ENCODE assay signal across 15 cellular contexts in the genomic region with DNA sequence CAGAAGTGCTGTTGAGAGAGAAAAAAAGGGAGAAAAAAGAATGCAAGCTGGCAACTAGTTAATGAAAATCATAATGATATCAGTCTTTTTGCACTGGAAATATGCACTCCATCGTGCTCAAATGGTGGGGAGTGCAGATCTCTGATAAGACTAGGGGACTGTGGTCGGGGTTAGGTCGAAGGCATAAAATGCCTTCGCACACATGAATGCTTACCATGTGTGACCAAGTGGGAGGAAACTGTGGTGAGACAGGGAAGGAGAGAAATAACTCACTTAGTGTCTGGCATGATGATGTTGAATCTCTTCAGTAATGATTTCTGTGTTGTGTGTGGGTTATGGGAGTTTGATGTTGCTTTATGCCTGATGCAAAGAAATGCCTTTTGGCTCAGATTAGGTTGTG.
DNase-seq lines count a peak whose midpoint lies in the region; ATAC-seq and TF ChIP-seq lines count a peak whose summit lies in the region.
"Had no signal": no experiment of that assay in that cellular context is flagged by ENCODE, and none has a peak within 500 bp of the region (broad histone marks: within the 10 kb centered on the region; RNA-seq: fewer than 3 reads in every experiment).

No MANE protein-coding gene starts in this region.

- H3K27me3 ChIP-seq in right atrium auricular region = no peaks in the 10 kb centered on the region
- H3K27me3 ChIP-seq: tibial artery had no signal

- peaks cover 0 to 9% of the 10 kb centered on the region in 2 donors for H3K4me1 ChIP-seq in right atrium auricular region

- H3K4me3 ChIP-seq in right atrium auricular region = no peak overlapping the region
- H3K4me3 ChIP-seq: tibial artery had no signal

- peak; percentile 62 for ATAC-seq in GM18873 (IDR thresholded peaks at IDR 0.05; ENCODE audit: low FRiP score, unreplicated experiment)
- ATAC-seq in HG02870 (IDR thresholded peaks at IDR 0.05; ENCODE audit: unreplicated experiment) = peak; percentile 70
- ATAC-seq in left ventricle myocardium superior = no peak
- ATAC-seq: CD8-positive, alpha-beta T cell; PC-3 had no signal

- H3K36me3 Mint-ChIP-seq in nephron progenitor cell (ENCODE audit: low read depth) = no peaks in the 10 kb centered on the region
- H3K36me3 Mint-ChIP-seq: CD8-positive, alpha-beta T cell had no signal

- no peaks in the 10 kb centered on the region for H3K36me3 ChIP-seq in right atrium auricular region
- H3K36me3 ChIP-seq: tibial artery had no signal

- H3K4me3 Mint-ChIP-seq in nephron progenitor cell = no peak overlapping the region
- H3K4me3 Mint-ChIP-seq: CD8-positive, alpha-beta T cell; central memory CD8-positive, alpha-beta T cell had no signal

- peaks cover 48% of the 10 kb centered on the region for H3K4me1 Mint-ChIP-seq in nephron progenitor cell
- H3K4me1 Mint-ChIP-seq: central memory CD8-positive, alpha-beta T cell had no signal

- no peaks in the 10 kb centered on the region for H3K9me3 ChIP-seq in right atrium auricular region
- H3K9me3 ChIP-seq: tibial artery had no signal

- peak overlapping the region; percentile 62 for H3K27ac Mint-ChIP-seq in nephron progenitor cell
- H3K27ac Mint-ChIP-seq: CD8-positive, alpha-beta T cell had no signal

- no peaks in the 10 kb centered on the region for H3K9me3 Mint-ChIP-seq in nephron progenitor cell
- H3K9me3 Mint-ChIP-seq: CD8-positive, alpha-beta T cell had no signal

- TF ChIP-seq CTCF in nephron progenitor cell (IDR thresholded peaks at IDR 0.05) (no peak), right atrium auricular region (IDR thresholded peaks at IDR 0.05) (no peak)

- H3K27me3 Mint-ChIP-seq in nephron progenitor cell (ENCODE audit: low read depth, poor library complexity) = peaks cover 8% of the 10 kb centered on the region
- H3K27me3 Mint-ChIP-seq: central memory CD8-positive, alpha-beta T cell had no signal

- intact Hi-C loops in left ventricle myocardium superior (cut with micrococcal nuclease) = no loop called here

- DNase-seq in Kasumi-1 (lab: John Stamatoyannopoulos, UW) = peak; percentile 68 to 76
- no peak for DNase-seq in nephron progenitor cell
- DNase-seq in NCI-H1436 (lab: John Stamatoyannopoulos, UW) = no peak
- no peak for DNase-seq in NCI-H774 (lab: John Stamatoyannopoulos, UW)
- no peak for DNase-seq in left ventricle myocardium superior
- no peak for DNase-seq in right atrium auricular region (ENCODE audit: low spot score)
- DNase-seq: CD8-positive, alpha-beta T cell; left cardiac atrium; NCI-H1930; PC-3; tibial artery had no signal

- no peak overlapping the region for H3K27ac ChIP-seq in right atrium auricular region
- H3K27ac ChIP-seq: tibial artery, VCaP had no signal

Comparison
In these comparisons a context has a peak if more than half of its experiments do, and no peak if none do; other contexts are left out.
1. DNase-seq: peak in Kasumi-1 (2 of 2); none in nephron progenitor cell (single experiment), NCI-H1436 (single experiment), NCI-H774 (single experiment), left ventricle myocardium superior (single experiment) and right atrium auricular region (single experiment).